ENCODE assay signal across 8 cellular contexts in the genomic region with DNA sequence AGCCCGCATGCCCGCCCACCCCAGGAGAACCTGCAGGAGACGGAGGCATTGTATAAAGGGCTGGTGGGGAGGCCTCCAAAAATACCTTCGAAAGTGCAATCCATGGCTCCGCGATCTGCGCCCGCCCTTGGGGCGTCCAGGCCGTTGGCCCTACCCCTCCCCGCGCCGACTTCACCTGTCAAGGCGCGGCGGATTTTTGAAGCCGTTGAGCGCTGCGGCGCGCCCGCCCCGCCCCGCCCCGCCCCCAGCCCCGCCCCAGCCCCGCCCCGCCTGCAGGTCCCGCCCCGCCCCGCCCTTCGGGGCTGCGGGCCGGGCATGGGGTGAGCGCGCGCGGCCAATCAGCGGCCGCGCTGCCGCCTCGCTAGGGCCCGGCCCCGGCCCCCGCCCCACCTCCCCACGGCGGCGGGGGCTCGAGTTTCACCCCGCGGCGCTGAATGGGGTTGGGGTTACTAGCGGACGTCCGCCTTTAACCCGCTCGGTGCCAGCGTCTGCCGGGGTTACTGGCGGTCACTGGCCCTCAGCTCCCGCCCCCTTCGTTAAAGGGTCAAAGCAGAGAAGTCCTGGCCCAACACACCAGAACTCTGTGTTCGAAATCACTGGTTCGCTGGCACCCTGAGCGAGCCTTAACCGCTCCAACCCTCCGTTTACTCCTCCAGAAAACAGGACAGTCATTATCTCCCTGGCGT. TPM values are rescaled to one million over a fixed set of nuclear protein-coding genes. Genes with fewer than 3 reads are reported as not detected.
DNase-seq lines count a peak whose midpoint lies in the region; ATAC-seq and TF ChIP-seq lines count a peak whose summit lies in the region.

No MANE protein-coding gene starts in this region.

- DNase-seq in AG09309 (ENCODE audit: low read depth) (no peak), NCI-H345 (lab: John Stamatoyannopoulos, UW) (peak; percentile 87), cerebellum (ENCODE audit: low spot score) (peak; percentile 99), left colon (peak; percentile 87 to 90)
- DNase-seq in activated CD4-positive, CD25-positive, alpha-beta regulatory T cell treated with anti-CD3 and anti-CD28 coated beads, Interleukin-2, amount 50 U/mL, for 72 hours = peak; percentile 71
- peak; percentile 54 to 62 for DNase-seq in stimulated activated CD4-positive, alpha-beta T cell treated with anti-CD3 and anti-CD28 coated beads, Interleukin-1b, Interleukin-23, amount 100 ng/mL, for 4 hours (ENCODE audit: low read depth in 2 of 2)

- intact Hi-C loops in left colon (cut with DNase I, micrococcal nuclease) = no loop called here

- ATAC-seq in GM18868 (IDR thresholded peaks at IDR 0.05; ENCODE audit: unreplicated experiment) (peak; percentile 74), HG03097 (IDR thresholded peaks at IDR 0.05; ENCODE audit: low FRiP score, unreplicated experiment) (peak; percentile 65), left colon (peak; percentile 71)

- no peak for TF ChIP-seq CTCF in AG09309 (IDR thresholded peaks at IDR 0.05; ENCODE audit: control insufficient read depth, insufficient read depth, low read depth, low read length, missing control alignments)

- H3K4me3 ChIP-seq in AG09309 (ENCODE audit: control insufficient read depth, low read depth, low read length) = peak overlapping the region; percentile 44

RNA-seq across cellular contexts. Expression of a gene that starts 13.2 kb away (rescaled TPM):
- 11.8 TPM for total RNA-seq in cerebellum
- total RNA-seq in left colon = 100 to 1,000 TPM; 125 to 161 TPM
